In genomic region chr15:64651573-64652260, GRCh38 we compare ENCODE assay signal across 1 cellular context.
TF ChIP-seq lines count a peak whose summit lies in the region.

No MANE protein-coding gene starts in this region.

TF ChIP-seq in HepG2, 621 proteins besides CTCF, POLR2A, EP300 and RAD21 (continued from another document and continues in another):
- TF ChIP-seq ZNF430 (CRISPR knock-in tag; IDR thresholded peaks at IDR 0.05), result no peak
- TF ChIP-seq HINFP (CRISPR knock-in tag; IDR thresholded peaks at IDR 0.05; ENCODE audit: low read depth), result no peak
- no peak for TF ChIP-seq CREM (IDR thresholded peaks at IDR 0.05)
- TF ChIP-seq CREM (CRISPR knock-in tag; IDR thresholded peaks at IDR 0.05), result no peak
- no peak for TF ChIP-seq KAT7 (CRISPR knock-in tag; IDR thresholded peaks at IDR 0.05; ENCODE audit: borderline replicate concordance)
- peak; percentile 84 for TF ChIP-seq ATF2 (CRISPR knock-in tag; IDR thresholded peaks at IDR 0.05)
- TF ChIP-seq ZNF605 (CRISPR knock-in tag; IDR thresholded peaks at IDR 0.05), result no peak; the same call in 1 of the 2 replicates
- TF ChIP-seq ARNTL (CRISPR knock-in tag; IDR thresholded peaks at IDR 0.05), result 0 out of 2 replicates have a peak, but pooled peaks have one; percentile 47
- TF ChIP-seq ZBTB7A (CRISPR knock-in tag; IDR thresholded peaks at IDR 0.05), result no peak
- TF ChIP-seq ZNF883 (CRISPR knock-in tag; IDR thresholded peaks at IDR 0.05; ENCODE audit: not compliant biosample characterization), result no peak
- TF ChIP-seq MLX (CRISPR knock-in tag; IDR thresholded peaks at IDR 0.05), result no peak
- TF ChIP-seq ZSCAN9 (CRISPR knock-in tag; IDR thresholded peaks at IDR 0.05; ENCODE audit: borderline replicate concordance), result no peak; the same call in 1 of the 2 replicates
- no peak for TF ChIP-seq AGO1 (IDR thresholded peaks at IDR 0.05; ENCODE audit: low read depth, low read length, poor library complexity, severe bottlenecking)
- no peak for TF ChIP-seq ZNF7 (CRISPR knock-in tag; IDR thresholded peaks at IDR 0.05)
- TF ChIP-seq PCBP2 (optimal IDR thresholded peaks at IDR 0.05; ENCODE audit: low read depth, low read length, poor library complexity, severe bottlenecking), result no peak
- TF ChIP-seq ELF4 (CRISPR knock-in tag; IDR thresholded peaks at IDR 0.05; ENCODE audit: borderline replicate concordance), result no peak
- no peak for TF ChIP-seq NRL (CRISPR knock-in tag; IDR thresholded peaks at IDR 0.05; ENCODE audit: borderline replicate concordance)
- TF ChIP-seq ZNF234 (CRISPR knock-in tag; conservative IDR thresholded peaks at IDR 0.05), result no peak
- no peak for TF ChIP-seq PREB (CRISPR knock-in tag; IDR thresholded peaks at IDR 0.05)
- no peak for TF ChIP-seq ZNF317 (CRISPR knock-in tag; IDR thresholded peaks at IDR 0.05)
- no peak for TF ChIP-seq ZNF205 (CRISPR knock-in tag; IDR thresholded peaks at IDR 0.05)
- TF ChIP-seq EHMT2 (IDR thresholded peaks at IDR 0.05; ENCODE audit: borderline replicate concordance, low read depth, low read length), result no peak
- no peak; a peak in 1 of 4 replicates for TF ChIP-seq KLF16 (CRISPR knock-in tag; IDR thresholded peaks at IDR 0.05)
- TF ChIP-seq FOXK2 (IDR thresholded peaks at IDR 0.05), result no peak
- TF ChIP-seq FOXA3 (CRISPR knock-in tag; IDR thresholded peaks at IDR 0.05), result peak; percentile 88
- TF ChIP-seq ZNF326 (CRISPR knock-in tag; IDR thresholded peaks at IDR 0.05; ENCODE audit: borderline replicate concordance), result no peak
- peak; percentile 92 for TF ChIP-seq RBAK (CRISPR knock-in tag; IDR thresholded peaks at IDR 0.05)
- no peak for TF ChIP-seq NCOA5 (CRISPR knock-in tag; IDR thresholded peaks at IDR 0.05)
- no peak for TF ChIP-seq XBP1 (CRISPR knock-in tag; IDR thresholded peaks at IDR 0.05)
- no peak for TF ChIP-seq ZNF12 (CRISPR knock-in tag; IDR thresholded peaks at IDR 0.05)
- no peak for TF ChIP-seq ZNF800 (CRISPR knock-in tag; IDR thresholded peaks at IDR 0.05)
- TF ChIP-seq ZNF441 (CRISPR knock-in tag; IDR thresholded peaks at IDR 0.05; ENCODE audit: borderline replicate concordance), result no peak; the same call in 1 of the 2 replicates
- TF ChIP-seq ZNF512 (CRISPR knock-in tag; IDR thresholded peaks at IDR 0.05), result no peak
- TF ChIP-seq MTA3 (CRISPR knock-in tag; IDR thresholded peaks at IDR 0.05), result no peak
- no peak for TF ChIP-seq RNF2 (conservative IDR thresholded peaks at IDR 0.05; ENCODE audit: low read depth)
- peak; percentile 65; the same call in 1 of the 2 replicates for TF ChIP-seq JUND (CRISPR knock-in tag; IDR thresholded peaks at IDR 0.05)
- no peak for TF ChIP-seq ZNF784 (CRISPR knock-in tag; IDR thresholded peaks at IDR 0.05; ENCODE audit: borderline replicate concordance)
- no peak for TF ChIP-seq PHF8 (CRISPR knock-in tag; IDR thresholded peaks at IDR 0.05)
- no peak for TF ChIP-seq ZNF230 (CRISPR knock-in tag; IDR thresholded peaks at IDR 0.05)
- TF ChIP-seq ZFP91 (CRISPR knock-in tag; IDR thresholded peaks at IDR 0.05; ENCODE audit: borderline replicate concordance), result no peak
- TF ChIP-seq ZNF20 (CRISPR knock-in tag; IDR thresholded peaks at IDR 0.05), result no peak
- TF ChIP-seq ZKSCAN8 (CRISPR knock-in tag; IDR thresholded peaks at IDR 0.05; ENCODE audit: borderline replicate concordance), result no peak
- no peak for TF ChIP-seq GPBP1L1 (CRISPR knock-in tag; IDR thresholded peaks at IDR 0.05)
- TF ChIP-seq ZFP62 (CRISPR knock-in tag; IDR thresholded peaks at IDR 0.05), result no peak
- TF ChIP-seq ZBTB21 (CRISPR knock-in tag; IDR thresholded peaks at IDR 0.05), result no peak
- TF ChIP-seq ISL2 (CRISPR knock-in tag; IDR thresholded peaks at IDR 0.05), result peak; percentile 60; the same call in 1 of the 2 replicates
- TF ChIP-seq TMF1 (CRISPR knock-in tag; IDR thresholded peaks at IDR 0.05; ENCODE audit: low read depth), result no peak
- TF ChIP-seq CCDC6 (CRISPR knock-in tag; IDR thresholded peaks at IDR 0.05), result 0 out of 2 replicates have a peak, but pooled peaks have one; percentile 35
- TF ChIP-seq ZHX1 (CRISPR knock-in tag; IDR thresholded peaks at IDR 0.05; ENCODE audit: low read depth), result no peak
- no peak for TF ChIP-seq FOXP1 (IDR thresholded peaks at IDR 0.05)
- 0 out of 2 replicates have a peak, but pooled peaks have one; percentile 57 for TF ChIP-seq FOXP1 (CRISPR knock-in tag; IDR thresholded peaks at IDR 0.05)
- TF ChIP-seq ZNF333 (CRISPR knock-in tag; IDR thresholded peaks at IDR 0.05; ENCODE audit: borderline replicate concordance), result no peak
- TF ChIP-seq KAT2B (IDR thresholded peaks at IDR 0.05; ENCODE audit: borderline replicate concordance, low read depth, low read length), result no peak
- TF ChIP-seq ZBTB26 (CRISPR knock-in tag; IDR thresholded peaks at IDR 0.05; ENCODE audit: borderline replicate concordance), result no peak
- TF ChIP-seq ZNF576 (CRISPR knock-in tag; IDR thresholded peaks at IDR 0.05), result no peak
- no peak for TF ChIP-seq ZNF773 (CRISPR knock-in tag; IDR thresholded peaks at IDR 0.05; ENCODE audit: borderline replicate concordance)
- TF ChIP-seq RAD51 (IDR thresholded peaks at IDR 0.05; ENCODE audit: borderline replicate concordance), result no peak
